Comparison of ENCODE assay signal across 23 cellular contexts in genomic region chr2:6167592-6168138, GRCh38.
"Had no signal": no experiment of that assay in that cellular context is flagged by ENCODE, and none has a peak within 500 bp of the region (broad histone marks: within the 10 kb centered on the region; RNA-seq: fewer than 3 reads in every experiment).

No MANE protein-coding gene starts in this region.

- H3K36me3 ChIP-seq: colonic mucosa, gastrocnemius medialis, prostate gland, right atrium auricular region, tibial artery had no signal

- DNase-seq: colonic mucosa; effector CD8-positive, alpha-beta T cell; endodermal cell; foreskin fibroblast; gastrocnemius medialis; head of caudate nucleus; left ventricle myocardium superior; natural killer cell; stimulated activated CD4-positive, alpha-beta T cell treated with anti-CD3 and anti-CD28 coated beads, Interleukin-12 subunit alpha, Interleukin-12 subunit beta, amount 100 ng/mL, for 4 hours; stimulated activated CD4-positive, alpha-beta T cell treated with anti-CD3 and anti-CD28 coated beads, Interleukin-1b, Interleukin-23, amount 100 ng/mL, for 48 hours; stimulated activated CD4-positive, alpha-beta T cell treated with anti-CD3 and anti-CD28 coated beads, Interleukin-4, amount 100 ng/mL, for 1 hour; stimulated activated CD8-positive, alpha-beta memory T cell treated with anti-CD3 and anti-CD28 coated beads, Interleukin-4, amount 100 ng/mL, for 48 hours; stimulated activated naive CD4-positive, alpha-beta T cell; stimulated activated naive CD8-positive, alpha-beta T cell treated with anti-CD3 and anti-CD28 coated beads, Interleukin-15, amount 100 ng/mL, for 72 hours; testis; tibial artery had no signal

- H3K4me1 ChIP-seq: colonic mucosa, gastrocnemius medialis, prostate gland, right atrium auricular region, testis, tibial artery had no signal

- H3K9me3 ChIP-seq: colonic mucosa, gastrocnemius medialis, prostate gland, right atrium auricular region, testis, tibial artery had no signal

- H3K4me2 ChIP-seq: smooth muscle cell had no signal

- ATAC-seq: esophagus mucosa; gastrocnemius medialis; left ventricle myocardium superior; natural killer cell; sciatic nerve; stimulated activated naive CD8-positive, alpha-beta T cell treated with anti-CD3 and anti-CD28 coated beads, Interleukin-15, amount 100 ng/mL, for 72 hours had no signal

- H3K27me3 ChIP-seq: colonic mucosa, gastrocnemius medialis, right atrium auricular region, testis, tibial artery had no signal

- H3K27ac ChIP-seq: colonic mucosa, epithelial cell of prostate, gastrocnemius medialis, prostate gland, right atrium auricular region, testis, tibial artery had no signal

- H3K4me3 ChIP-seq: colonic mucosa, gastrocnemius medialis, lung, prostate gland, right atrium auricular region, smooth muscle cell, testis, tibial artery had no signal
